ENCODE assay signal across 8 cellular contexts in the genomic region with DNA sequence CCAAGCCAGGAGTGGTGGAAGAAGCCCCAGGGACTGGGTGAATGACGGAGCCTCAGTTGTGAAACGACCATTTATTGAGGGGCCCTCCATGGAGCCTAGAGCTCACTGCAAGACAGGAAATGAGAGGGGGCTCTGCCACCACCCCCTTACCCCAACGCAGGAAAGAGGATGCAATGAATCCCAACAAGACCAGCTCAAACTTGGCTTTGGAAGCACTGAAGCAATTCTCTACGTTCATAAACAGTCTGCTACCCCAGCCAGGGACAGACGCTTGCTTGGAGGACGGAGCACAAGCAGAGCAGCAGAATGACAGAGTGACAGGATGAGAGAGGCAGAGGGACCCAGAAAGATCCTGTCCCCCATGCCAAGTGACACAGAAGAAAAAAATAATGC. TPM values are rescaled to one million over a fixed set of nuclear protein-coding genes. Genes with fewer than 3 reads are reported as not detected.
A peak's percentile ranks its signal among the peaks of the same experiment; 100 is the strongest.
DNase-seq lines count a peak whose midpoint lies in the region; ATAC-seq, FAIRE-seq and TF ChIP-seq lines count a peak whose summit lies in the region.

No MANE protein-coding gene starts in this region.

- TF ChIP-seq EP300 in sigmoid colon (IDR thresholded peaks at IDR 0.05) = no peak

- DNase-seq in SK-N-MC (ENCODE audit: low read depth, low spot score) (no peak), fibroblast of mammary gland (ENCODE audit: low read depth) (no peak), sigmoid colon (no peak), NCI-H82 treated with DMSO at 0.1 percent for 48 hours (lab: John Stamatoyannopoulos, UW; ENCODE audit: unreplicated experiment) (no peak), SW 1271 (lab: John Stamatoyannopoulos, UW) (no peak), GM12892 (ENCODE audit: insufficient read length) (no peak)

- TF ChIP-seq CTCF in fibroblast of mammary gland (conservative IDR thresholded peaks at IDR 0.05; ENCODE audit: control insufficient read depth, insufficient read depth, low read depth, low read length) = no peak
- TF ChIP-seq CTCF in sigmoid colon (IDR thresholded peaks at IDR 0.05) = no peak

- 24% methylated on average over 6 of the region's 6 CpGs for WGBS in sigmoid colon, 2 donors

- H3K4me3 ChIP-seq in GM08714 (ENCODE audit: low read length) (peak overlapping the region; percentile 90; the same call in 1 of the 2 replicates), SK-N-MC (peak overlapping the region; percentile 83), fibroblast of mammary gland (ENCODE audit: control insufficient read depth, low read depth, low read length) (peak overlapping the region; percentile 74), sigmoid colon (peak overlapping the region; percentile 72 to 99 (median 98))

- TF ChIP-seq POLR2A in sigmoid colon (IDR thresholded peaks at IDR 0.05) (no peak), GM12892 (IDR thresholded peaks at IDR 0.05; ENCODE audit: low read depth, low read length) (no peak)

- H3K9ac ChIP-seq in SK-N-MC (ENCODE audit: insufficient read length) = peak overlapping the region; percentile 68

- H3K27ac ChIP-seq in SK-N-MC (no peak overlapping the region), sigmoid colon (peak overlapping the region; percentile 87 to 100 (median 96))

- FAIRE-seq in GM12892 (lab: Jason Lieb, UNC) = no peak

- intact Hi-C loops in sigmoid colon (cut with DNase I) = no loop called here

- H3K4me1 ChIP-seq in sigmoid colon = peaks cover 0 to 74% (median 71%) of the 10 kb centered on the region in 4 donors

- no peak for ATAC-seq in HG03025 (IDR thresholded peaks at IDR 0.05; ENCODE audit: low FRiP score, unreplicated experiment)

- H3K9me3 ChIP-seq in SK-N-MC (ENCODE audit: low read depth, low read length) (no peaks in the 10 kb centered on the region), sigmoid colon (no peaks in the 10 kb centered on the region)

- H3K27me3 ChIP-seq in sigmoid colon = no peaks in the 10 kb centered on the region

- H3K36me3 ChIP-seq in SK-N-MC (ENCODE audit: insufficient read depth, low read length) = no peaks in the 10 kb centered on the region
- no peaks in the 10 kb centered on the region for H3K36me3 ChIP-seq in sigmoid colon

RNA-seq across cellular contexts. Expression of a gene that starts 1.0 kb away (rescaled TPM):
- 10 to 100 TPM; 33.6 to 36.6 (median 35.2) TPM for total RNA-seq in sigmoid colon
- 10 to 100 TPM; 43.2 to 59.1 (median 51.3) TPM for polyA plus RNA-seq in sigmoid colon
- polyA plus RNA-seq in GM12892 (2012; ENCODE audit: missing spikeins) = 35.1 TPM

RNA-seq across cellular contexts. Expression of a gene that starts 19.9 kb away (rescaled TPM):
- total RNA-seq in sigmoid colon = 1 to 10 TPM in 3 of 4 donors, not detected in 1; 1.1 to 2.0 (median 1.4) TPM
- polyA plus RNA-seq in sigmoid colon = 10 to 100 TPM in 2 of 3 donors, 1 to 10 TPM in 1; 3.6 to 26.9 (median 13.6) TPM
- polyA plus RNA-seq in GM12892 (2012; ENCODE audit: missing spikeins) = 50.2 TPM

RNA-seq across cellular contexts. Expression of a gene that starts 26.0 kb away (rescaled TPM):
- 10 to 100 TPM in 3 of 4 donors, 1 to 10 TPM in 1; 8.7 to 28.2 (median 11.9) TPM for total RNA-seq in sigmoid colon
- 10 to 100 TPM; 15.6 to 40.9 (median 22.4) TPM for polyA plus RNA-seq in sigmoid colon
- 24.1 TPM for polyA plus RNA-seq in GM12892 (2012; ENCODE audit: missing spikeins)

RNA-seq across cellular contexts. Expression of a gene that starts 30.9 kb away (rescaled TPM):
- not detected for total RNA-seq in sigmoid colon
- under 1 TPM in 1 of 3 donors, not detected in 2; 0.06 TPM for polyA plus RNA-seq in sigmoid colon
- not detected for polyA plus RNA-seq in GM12892 (2012; ENCODE audit: missing spikeins)

RNA-seq across cellular contexts. Expression of a gene that starts 43.9 kb away (rescaled TPM):
- total RNA-seq in sigmoid colon = 1 to 10 TPM; 1.4 to 3.8 (median 1.7) TPM
- polyA plus RNA-seq in sigmoid colon = 10 to 100 TPM; 22.7 to 26.4 (median 25.2) TPM
- polyA plus RNA-seq in GM12892 (2012; ENCODE audit: missing spikeins) = 0.64 TPM
